21 cellular contexts compared by ENCODE assay signal in the genomic region with DNA sequence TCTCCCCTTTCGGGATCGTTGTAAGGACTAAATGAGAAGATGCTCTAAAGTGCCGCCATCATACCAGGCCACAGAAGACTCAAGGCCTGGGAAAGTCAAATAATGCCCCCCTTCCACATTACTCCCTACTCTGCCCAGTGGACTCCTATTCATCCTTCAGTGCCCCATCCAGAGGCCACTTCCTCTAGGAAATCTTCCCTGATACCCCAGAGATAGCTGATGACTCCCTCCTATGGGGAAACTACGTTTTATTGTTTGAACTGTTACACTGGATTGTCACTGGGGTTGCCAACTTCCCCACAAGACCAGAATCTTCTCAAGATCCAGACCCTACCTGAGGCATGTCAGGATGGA. TPM values are rescaled to one million over a fixed set of nuclear protein-coding genes. Genes with fewer than 3 reads are reported as not detected.
DNase-seq lines count a peak whose midpoint lies in the region; ATAC-seq, FAIRE-seq and TF ChIP-seq lines count a peak whose summit lies in the region.
"Had no signal": no experiment of that assay in that cellular context is flagged by ENCODE, and none has a peak within 500 bp of the region (broad histone marks: within the 10 kb centered on the region; RNA-seq: fewer than 3 reads in every experiment).

No MANE protein-coding gene starts in this region.

- TF ChIP-seq CTCF in D721Med (IDR thresholded peaks at IDR 0.05; ENCODE audit: insufficient read depth, missing control alignments) (no peak), NB4 (IDR thresholded peaks at IDR 0.05; ENCODE audit: low read depth, low read length) (no peak)

- no peak for TF ChIP-seq POLR2A in NB4 (IDR thresholded peaks at IDR 0.05; ENCODE audit: extremely low read depth, insufficient read length)

- no peaks in the 10 kb centered on the region for H3K36me3 ChIP-seq in H7 (replicated peaks; ENCODE audit: control insufficient read depth, insufficient read depth, low read length)
- H3K36me3 ChIP-seq: BE2C, BLaER1 had no signal

- FAIRE-seq in D721Med (lab: Jason Lieb, UNC), result no peak
- FAIRE-seq: A204.1, G401.6, GM12891, GM18507 had no signal

- no peak for ATAC-seq in GM21619 (IDR thresholded peaks at IDR 0.05; ENCODE audit: unreplicated experiment)

- H3K4me3 ChIP-seq in H7 (ENCODE audit: insufficient read depth, low read depth, low read length) (no peak overlapping the region), NB4 (ENCODE audit: low read depth, low read length) (no peak overlapping the region)
- H3K4me3 ChIP-seq: BLaER1 had no signal

- H3K27me3 ChIP-seq in H7 (ENCODE audit: control insufficient read depth, insufficient read depth, low read length), result no peaks in the 10 kb centered on the region
- H3K27me3 ChIP-seq: BE2C had no signal

- DNase-seq in D721Med (ENCODE audit: insufficient read length, low spot score) (peak; percentile 1), H7 (peak; percentile 5), NB4 (ENCODE audit: low read depth) (peak; percentile 24), hepatic stellate cell (ENCODE audit: low spot score) (no peak)
- no peak for DNase-seq in stimulated activated CD4-positive, alpha-beta T cell treated with anti-CD3 and anti-CD28 coated beads, Interleukin-4, amount 100 ng/mL, for 24 hours
- DNase-seq: 8988T; ACHN; BE2C; C1 segment of cervical spinal cord; CD4-positive, alpha-beta memory T cell; CD4-positive, CD25-positive, alpha-beta regulatory T cell; CD8-positive, alpha-beta memory T cell; COR-L47; DMS79 treated with DMSO at 0.1 percent for 48 hours; GF-D8 had no signal

RNA-seq across cellular contexts. Expression of a gene that starts 14.2 kb away (rescaled TPM):
- 87.0 and 134 TPM in 2 replicates for total RNA-seq in H7 (2014; rRNA removed; shearing (Covaris generic))
- total RNA-seq: CD4-positive, CD25-positive, alpha-beta regulatory T cell; CD8-positive, alpha-beta memory T cell had no signal

RNA-seq across cellular contexts. Expression of a gene that starts 56.1 kb away (rescaled TPM):
- total RNA-seq in H7 (2014; rRNA removed; shearing (Covaris generic)), result 34.6 and 40.0 TPM in 2 replicates

Comparison
In these comparisons a context has a peak if more than half of its experiments do, and no peak if none do; other contexts are left out.
1. DNase-seq: peak in D721Med (single experiment), H7 (single experiment) and NB4 (single experiment); none in hepatic stellate cell (single experiment) and stimulated activated CD4-positive, alpha-beta T cell treated with anti-CD3 and anti-CD28 coated beads, Interleukin-4, amount 100 ng/mL, for 24 hours (single experiment).